9 cellular contexts compared by ENCODE assay signal in genomic region chr2:24489465-24489864, GRCh38. TPM values are rescaled to one million over a fixed set of nuclear protein-coding genes. Genes with fewer than 3 reads are reported as not detected.
DNase-seq lines count a peak whose midpoint lies in the region; ATAC-seq and TF ChIP-seq lines count a peak whose summit lies in the region.
"Had no signal": no experiment of that assay in that cellular context is flagged by ENCODE, and none has a peak within 500 bp of the region (broad histone marks: within the 10 kb centered on the region; RNA-seq: fewer than 3 reads in every experiment).

No MANE protein-coding gene starts in this region.

- peak overlapping the region; percentile 89 to 92 for H3K4me3 Mint-ChIP-seq in effector memory CD8-positive, alpha-beta T cell
- H3K4me3 Mint-ChIP-seq in progenitor cell of endocrine pancreas (ENCODE audit: low read depth): peak overlapping the region; percentile 84

- no peaks in the 10 kb centered on the region for H3K9me3 Mint-ChIP-seq in effector memory CD8-positive, alpha-beta T cell
- H3K9me3 Mint-ChIP-seq in progenitor cell of endocrine pancreas (ENCODE audit: low read depth): peaks cover 5% of the 10 kb centered on the region

- ATAC-seq in effector memory CD8-positive, alpha-beta T cell (replicated peaks): no peak
- ATAC-seq in GM19324 (IDR thresholded peaks at IDR 0.05; ENCODE audit: low FRiP score, unreplicated experiment): no peak
- no peak for ATAC-seq in GM18868 (IDR thresholded peaks at IDR 0.05; ENCODE audit: unreplicated experiment)

- peak overlapping the region; percentile 61; the same call in 1 of the 2 replicates for H3K9ac ChIP-seq in ES-I3 (ENCODE audit: low read depth, low read length)

- no peak for TF ChIP-seq CTCF in progenitor cell of endocrine pancreas (IDR thresholded peaks at IDR 0.05; ENCODE audit: unreplicated experiment)

- DNase-seq in NCI-H510A (lab: John Stamatoyannopoulos, UW): peak; percentile 41
- DNase-seq in effector memory CD8-positive, alpha-beta T cell: no peak
- DNase-seq in progenitor cell of endocrine pancreas (ENCODE audit: low spot score, unreplicated experiment): no peak
- no peak for DNase-seq in SIG-M5 (lab: John Stamatoyannopoulos, UW)
- DNase-seq: effector memory CD4-positive, alpha-beta T cell; NCI-H524 treated with DMSO at 0.1 percent for 48 hours had no signal

- no peaks in the 10 kb centered on the region for H3K36me3 ChIP-seq in ES-I3 (ENCODE audit: insufficient read depth, low read length)

- peaks cover 41 to 46% of the 10 kb centered on the region in 2 donors for H3K4me1 Mint-ChIP-seq in effector memory CD8-positive, alpha-beta T cell (ENCODE audit: low read depth in 2 of 2)
- peaks cover 29% of the 10 kb centered on the region for H3K4me1 Mint-ChIP-seq in progenitor cell of endocrine pancreas (ENCODE audit: low read depth)

- H3K27ac Mint-ChIP-seq in effector memory CD8-positive, alpha-beta T cell: peak overlapping the region; percentile 97 to 98
- H3K27ac Mint-ChIP-seq in progenitor cell of endocrine pancreas: peak overlapping the region; percentile 92

- H3K4me1 ChIP-seq in ES-I3 (ENCODE audit: insufficient read depth, low read length): no peaks in the 10 kb centered on the region; the same call in 1 of the 2 replicates

- H3K27me3 Mint-ChIP-seq in effector memory CD8-positive, alpha-beta T cell: no peaks in the 10 kb centered on the region
- H3K27me3 Mint-ChIP-seq in progenitor cell of endocrine pancreas: peaks cover 25% of the 10 kb centered on the region

- H3K36me3 Mint-ChIP-seq in effector memory CD8-positive, alpha-beta T cell (ENCODE audit: insufficient read depth): peaks cover 17% of the 10 kb centered on the region
- H3K36me3 Mint-ChIP-seq in progenitor cell of endocrine pancreas (ENCODE audit: insufficient read depth): no peaks in the 10 kb centered on the region

- no peaks in the 10 kb centered on the region for H3K9me3 ChIP-seq in ES-I3 (ENCODE audit: control insufficient read depth, insufficient read depth, low read length)

RNA-seq across cellular contexts. Expression of gene NCOA1, which starts 1.6 kb away (rescaled TPM):
- total RNA-seq in progenitor cell of endocrine pancreas: 30.3 and 32.3 TPM in 2 replicates
